In the genomic region with DNA sequence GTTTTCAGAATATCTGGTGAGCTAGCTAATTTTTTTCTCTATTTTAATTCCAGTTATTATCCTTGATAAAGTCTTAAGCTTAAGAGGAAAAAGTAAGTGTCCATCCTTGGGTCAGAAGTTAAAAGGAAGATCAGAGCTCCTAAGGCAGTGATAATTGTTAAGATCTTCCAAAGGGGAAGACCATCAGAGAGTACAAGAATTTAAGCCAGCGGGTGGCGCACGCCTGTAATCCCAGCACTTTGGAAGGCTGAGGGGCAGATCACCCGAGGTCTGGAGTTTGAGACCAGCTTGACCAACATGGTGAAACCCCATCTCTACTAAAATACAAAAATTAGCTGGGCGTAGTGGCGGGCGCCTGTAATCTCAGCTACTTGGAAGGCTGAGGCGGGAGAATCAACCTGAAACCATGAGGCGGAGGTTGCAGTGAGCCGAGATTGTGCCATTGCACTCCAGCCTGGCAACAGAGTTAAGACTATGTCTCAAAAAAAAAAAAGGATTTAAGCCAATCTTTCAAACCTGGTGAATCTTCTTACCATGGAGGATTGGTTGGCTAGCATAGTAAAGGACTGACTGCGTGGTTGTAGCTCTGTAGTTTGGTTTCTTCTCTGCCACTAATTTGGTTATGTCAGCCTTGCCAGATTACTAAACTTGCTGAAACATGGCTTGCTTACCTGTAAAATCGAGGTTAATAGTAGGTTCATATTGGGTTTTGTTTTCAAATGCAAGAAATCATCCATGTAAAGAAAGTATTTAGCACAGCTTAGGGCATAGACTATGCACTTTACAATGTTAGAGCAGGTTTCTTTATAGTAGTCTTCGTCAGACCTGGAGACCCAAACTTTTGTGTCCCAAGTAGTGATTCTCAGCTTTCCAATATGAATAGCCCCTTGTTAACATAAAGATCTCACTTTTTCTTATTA, we compare ENCODE assay signal across 12 cellular contexts. TPM values are rescaled to one million over a fixed set of nuclear protein-coding genes. Genes with fewer than 3 reads are reported as not detected.
DNase-seq lines count a peak whose midpoint lies in the region; ATAC-seq, FAIRE-seq and TF ChIP-seq lines count a peak whose summit lies in the region.
"Had no signal": no experiment of that assay in that cellular context is flagged by ENCODE, and none has a peak within 500 bp of the region (broad histone marks: within the 10 kb centered on the region; RNA-seq: fewer than 3 reads in every experiment).

No MANE protein-coding gene starts in this region.

- H3K79me2 ChIP-seq in PC-9 (ENCODE audit: low read depth) (no peaks in the 10 kb centered on the region), endothelial cell of umbilical vein (ENCODE audit: control insufficient read depth, insufficient read depth, low read length) (no peaks in the 10 kb centered on the region)

- H3K27me3 ChIP-seq in PC-9 (ENCODE audit: insufficient read depth, low read depth) (no peaks in the 10 kb centered on the region), endothelial cell of umbilical vein (ENCODE audit: control insufficient read depth in 2 of 2, insufficient read depth in 2 of 2, low read length in 2 of 2) (no peaks in the 10 kb centered on the region)

- peaks cover 46% of the 10 kb centered on the region for H3F3A ChIP-seq in PC-9 (ENCODE audit: insufficient read depth, low read depth)

- H3K36me3 ChIP-seq in PC-9 (ENCODE audit: low read depth) (peaks cover 41% of the 10 kb centered on the region), endothelial cell of umbilical vein (ENCODE audit: control insufficient read depth in 2 of 2, extremely low read depth in 1 of 2, insufficient read depth in 2 of 2, low read length in 2 of 2) (peaks cover 24 to 25% of the 10 kb centered on the region in 2 experiments)

- DNase-seq in natural killer cell treated with Interleukin-12 subunit alpha and Interleukin-12 subunit beta and Interleukin-15 and Interleukin-18, amount 100 ng/mL, for 72 hours (ENCODE audit: low spot score), result no peak
- DNase-seq in natural killer cell, result no peak
- no peak for DNase-seq in PC-9
- DNase-seq in endothelial cell of umbilical vein (ENCODE audit: low read depth, low spot score), result no peak
- no peak for DNase-seq in AG08395 (ENCODE audit: low spot score)
- DNase-seq: NCI-H1436, NCI-H2029 treated with DMSO at 0.1 percent for 48 hours, NCI-H2227 treated with DMSO at 0.1 percent for 48 hours, NCI-H526, OCI-M1 had no signal

- H3K4me2 ChIP-seq in PC-9, result no peak overlapping the region
- H3K4me2 ChIP-seq in endothelial cell of umbilical vein (ENCODE audit: insufficient read depth, low read length), result no peak overlapping the region

- intact Hi-C loops in natural killer cell (cut with micrococcal nuclease), result no loop called here
- intact Hi-C loops in PC-9 (cut with micrococcal nuclease; ENCODE audit: unreplicated experiment), result no loop called here
- intact Hi-C loops in endothelial cell of umbilical vein (cut with micrococcal nuclease), result no loop called here

- H3K4me1 ChIP-seq in PC-9 (replicated peaks; ENCODE audit: insufficient read depth) (no peaks in the 10 kb centered on the region; the same call in 1 of the 2 replicates), endothelial cell of umbilical vein (ENCODE audit: control insufficient read depth, extremely low read depth, insufficient read depth, low read length) (no peaks in the 10 kb centered on the region)

- no peaks in the 10 kb centered on the region for H3K9me1 ChIP-seq in endothelial cell of umbilical vein (replicated peaks; ENCODE audit: control insufficient read depth, extremely low read depth, insufficient read depth, low read length)

- no peaks in the 10 kb centered on the region for H3K9me3 Mint-ChIP-seq in natural killer cell treated with Interleukin-12 subunit alpha and Interleukin-12 subunit beta and Interleukin-15 and Interleukin-18, amount 100 ng/mL, for 72 hours
- no peaks in the 10 kb centered on the region for H3K9me3 Mint-ChIP-seq in natural killer cell

- H3K9me3 ChIP-seq in PC-9 (ENCODE audit: insufficient read depth, low read depth) (no peaks in the 10 kb centered on the region), endothelial cell of umbilical vein (replicated peaks; ENCODE audit: control insufficient read depth, insufficient read depth, low read length) (no peaks in the 10 kb centered on the region)

- TF ChIP-seq POLR2A in endothelial cell of umbilical vein (IDR thresholded peaks at IDR 0.05; ENCODE audit: low read depth, low read length), result no peak

- CTCF ChIA-PET in PC-9 (lab: Charles Lee), result no interaction called here
- CTCF ChIA-PET in endothelial cell of umbilical vein (lab: Charles Lee), result interaction anchor here (1.2 to 2.3 kb wide), 3 partner anchors 77 to 85 kb away, joined by 3 to 9 read pairs (median 4); no protein-coding TSS in a partner anchor

- no peak for TF ChIP-seq CTCF in natural killer cell (IDR thresholded peaks at IDR 0.05)
- TF ChIP-seq CTCF in PC-9 (conservative IDR thresholded peaks at IDR 0.05), result no peak
- no peak for TF ChIP-seq CTCF in endothelial cell of umbilical vein (IDR thresholded peaks at IDR 0.05; ENCODE audit: extremely low read depth in 1 of 2, insufficient read depth in 1 of 2, low read depth in 1 of 2, low read length in 2 of 2)

- dilution Hi-C loops in endothelial cell of umbilical vein (cut with MboI; ENCODE audit: extremely low pct_ligation_motif_present, low sequenced_read_pairs), result no loop called here

- ATAC-seq in natural killer cell treated with Interleukin-12 subunit alpha and Interleukin-12 subunit beta and Interleukin-15 and Interleukin-18, amount 100 ng/mL, for 72 hours, result no peak
- ATAC-seq in natural killer cell (no peak), GM21825 (IDR thresholded peaks at IDR 0.05; ENCODE audit: unreplicated experiment) (no peak), HG02885 (IDR thresholded peaks at IDR 0.05; ENCODE audit: poor library complexity, unreplicated experiment) (no peak)

- H3K9me2 ChIP-seq in PC-9 (ENCODE audit: insufficient read depth), result no peaks in the 10 kb centered on the region

- BruUV-seq in PC-9 (replicated peaks; lab: Mats Ljungman, UMichigan), result no TSS peak
- no TSS peak for BruUV-seq in endothelial cell of umbilical vein (replicated peaks; lab: Mats Ljungman, UMichigan)

- H3K36me3 Mint-ChIP-seq in natural killer cell treated with Interleukin-12 subunit alpha and Interleukin-12 subunit beta and Interleukin-15 and Interleukin-18, amount 100 ng/mL, for 72 hours, result peaks cover 30% of the 10 kb centered on the region
- peaks cover 30% of the 10 kb centered on the region for H3K36me3 Mint-ChIP-seq in natural killer cell

- no peak overlapping the region for H2AFZ ChIP-seq in PC-9
- no peak overlapping the region for H2AFZ ChIP-seq in endothelial cell of umbilical vein (ENCODE audit: low read depth, low read length)

- peaks cover 3% of the 10 kb centered on the region; the same call in 1 of the 2 replicates for H4K20me1 ChIP-seq in PC-9 (ENCODE audit: insufficient read depth)
- no peaks in the 10 kb centered on the region for H4K20me1 ChIP-seq in endothelial cell of umbilical vein (replicated peaks; ENCODE audit: control insufficient read depth, extremely low read depth, insufficient read depth, low read length)

- H3K4me3 Mint-ChIP-seq in natural killer cell treated with Interleukin-12 subunit alpha and Interleukin-12 subunit beta and Interleukin-15 and Interleukin-18, amount 100 ng/mL, for 72 hours, result no peak overlapping the region
- H3K4me3 Mint-ChIP-seq in natural killer cell, result no peak overlapping the region

- H3K27ac ChIP-seq in PC-9 (peak overlapping the region; percentile 66; the same call in 1 of the 2 replicates), endothelial cell of umbilical vein (ENCODE audit: insufficient read depth, low read depth, low read length) (no peak overlapping the region)

- no peak overlapping the region for H3K9ac ChIP-seq in endothelial cell of umbilical vein (replicated peaks; ENCODE audit: extremely low read depth, insufficient read depth, low read length)

- H3K4me1 Mint-ChIP-seq in natural killer cell treated with Interleukin-12 subunit alpha and Interleukin-12 subunit beta and Interleukin-15 and Interleukin-18, amount 100 ng/mL, for 72 hours (ENCODE audit: low read depth in 2 of 2), result peaks cover 11 to 22% of the 10 kb centered on the region in 2 donors
- peaks cover 0 to 6% of the 10 kb centered on the region in 2 donors for H3K4me1 Mint-ChIP-seq in natural killer cell

- H3K27ac Mint-ChIP-seq in natural killer cell treated with Interleukin-12 subunit alpha and Interleukin-12 subunit beta and Interleukin-15 and Interleukin-18, amount 100 ng/mL, for 72 hours, result peak overlapping the region; percentile 43 to 45
- H3K27ac Mint-ChIP-seq in natural killer cell, result peak overlapping the region in 1 of 2 donors; percentile 11

- H3K4me3 ChIP-seq in PC-9, result no peak overlapping the region
- no peak overlapping the region for H3K4me3 ChIP-seq in endothelial cell of umbilical vein (replicated peaks in 1 of 3; ENCODE audit: insufficient read depth in 1 of 3, low read depth in 1 of 3, low read length in 3 of 3)

- peak; percentile 57 for FAIRE-seq in endothelial cell of umbilical vein (lab: Jason Lieb, UNC)

- POLR2A ChIA-PET in PC-9 (lab: Charles Lee; ENCODE audit: unreplicated experiment), result interaction anchor here (0.8 kb wide), 1 partner anchor 19 kb away, joined by 4 read pairs; a partner anchor contains a TSS
- POLR2A ChIA-PET in endothelial cell of umbilical vein (lab: Charles Lee), result no interaction called here

- H3K27me3 Mint-ChIP-seq in natural killer cell treated with Interleukin-12 subunit alpha and Interleukin-12 subunit beta and Interleukin-15 and Interleukin-18, amount 100 ng/mL, for 72 hours, result no peaks in the 10 kb centered on the region
- H3K27me3 Mint-ChIP-seq in natural killer cell (ENCODE audit: low read depth in 2 of 2), result no peaks in the 10 kb centered on the region

RNA-seq across cellular contexts. Expression of a gene that starts 15.9 kb away (rescaled TPM):
- 10 to 100 TPM; 71.0 to 88.3 TPM for total RNA-seq in natural killer cell treated with Interleukin-12 subunit alpha and Interleukin-12 subunit beta and Interleukin-15 and Interleukin-18, amount 100 ng/mL, for 72 hours
- 10 to 100 TPM; 70.4 to 80.7 (median 73.2) TPM for total RNA-seq in natural killer cell
- total RNA-seq in PC-9 (2021), result 76.9 and 80.0 TPM in 2 replicates
- 43.4 and 49.3 TPM in 2 replicates for total RNA-seq in endothelial cell of umbilical vein
- 22.2 and 28.4 TPM in 2 replicates for polyA plus RNA-seq in endothelial cell of umbilical vein
- polyA plus RNA-seq in endothelial cell of umbilical vein (2011; cell fraction: cytosol; rRNA removed), result 24.9 and 29.4 TPM in 2 replicates
- polyA plus RNA-seq in endothelial cell of umbilical vein (2011; cell fraction: nucleus; rRNA removed), result 14.5 and 17.5 TPM in 2 replicates
- 42.8 and 50.5 TPM in 2 replicates for polyA plus RNA-seq in endothelial cell of umbilical vein (2012)
- 37.3 and 39.1 TPM in 2 replicates for polyA minus RNA-seq in endothelial cell of umbilical vein
- 35.5 TPM for polyA minus RNA-seq in endothelial cell of umbilical vein (2011; cell fraction: cytosol; rRNA and poly(A)+ RNA removed)
- polyA minus RNA-seq in endothelial cell of umbilical vein (2011; cell fraction: nucleus; rRNA and poly(A)+ RNA removed), result 14.1 and 15.6 TPM in 2 replicates

RNA-seq across cellular contexts. Expression of a gene that starts 19.2 kb away (rescaled TPM):
- total RNA-seq in natural killer cell treated with Interleukin-12 subunit alpha and Interleukin-12 subunit beta and Interleukin-15 and Interleukin-18, amount 100 ng/mL, for 72 hours, result 100 to 1,000 TPM; 134 to 142 TPM
- 10 to 100 TPM; 63.6 to 72.9 (median 71.1) TPM for total RNA-seq in natural killer cell
- 498 and 524 TPM in 2 replicates for total RNA-seq in PC-9 (2021)
- total RNA-seq in endothelial cell of umbilical vein, result 325 and 327 TPM in 2 replicates
- 476 and 710 TPM in 2 replicates for polyA plus RNA-seq in endothelial cell of umbilical vein
- polyA plus RNA-seq in endothelial cell of umbilical vein (2011; cell fraction: cytosol; rRNA removed), result 712 and 987 TPM in 2 replicates
- 211 and 347 TPM in 2 replicates for polyA plus RNA-seq in endothelial cell of umbilical vein (2011; cell fraction: nucleus; rRNA removed)
- 802 and 870 TPM in 2 replicates for polyA plus RNA-seq in endothelial cell of umbilical vein (2012)
- 295 and 396 TPM in 2 replicates for polyA minus RNA-seq in endothelial cell of umbilical vein
- 168 TPM for polyA minus RNA-seq in endothelial cell of umbilical vein (2011; cell fraction: cytosol; rRNA and poly(A)+ RNA removed)
- polyA minus RNA-seq in endothelial cell of umbilical vein (2011; cell fraction: nucleus; rRNA and poly(A)+ RNA removed), result 45.3 and 47.6 TPM in 2 replicates
